Comparison of ENCODE assay signal across 23 cellular contexts in the genomic region with DNA sequence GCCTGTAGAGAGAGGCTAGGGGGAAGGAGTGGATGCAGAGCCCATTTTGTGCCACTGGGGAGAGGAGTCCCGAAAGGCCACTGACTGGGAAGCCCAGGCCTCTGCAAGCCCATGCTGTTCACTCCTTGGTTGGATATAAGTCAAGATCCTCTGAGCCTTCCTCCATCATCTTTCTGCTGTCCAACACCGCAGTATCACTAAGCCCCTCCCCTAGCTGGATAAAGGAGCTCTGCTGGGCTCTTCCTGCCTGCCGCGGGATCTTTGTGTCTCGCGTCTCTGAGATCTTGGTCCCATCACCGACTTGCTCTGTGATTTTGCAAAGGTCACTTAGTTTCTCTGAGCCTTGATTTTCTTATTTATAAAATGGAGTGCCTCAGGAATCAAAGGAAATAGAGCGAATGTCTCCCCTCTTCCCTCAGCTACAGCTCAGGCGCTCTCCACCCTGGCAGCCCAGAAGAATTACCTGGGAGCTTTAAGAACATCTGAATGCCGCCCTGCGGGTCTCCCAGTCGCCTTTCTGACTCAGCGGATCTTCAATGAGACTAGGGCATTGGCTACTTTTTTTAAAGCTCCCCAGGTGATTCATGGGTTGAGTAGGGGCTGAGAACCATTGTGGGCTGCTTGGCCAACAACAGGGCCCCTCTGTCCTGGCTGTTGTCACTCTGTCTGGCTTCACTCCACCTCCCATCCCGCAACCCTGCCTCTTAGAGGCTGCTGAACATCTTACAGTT. TPM values are rescaled to one million over a fixed set of nuclear protein-coding genes. Genes with fewer than 3 reads are reported as not detected.
DNase-seq lines count a peak whose midpoint lies in the region; ATAC-seq, FAIRE-seq and TF ChIP-seq lines count a peak whose summit lies in the region.
"Had no signal": no experiment of that assay in that cellular context is flagged by ENCODE, and none has a peak within 500 bp of the region (broad histone marks: within the 10 kb centered on the region; RNA-seq: fewer than 3 reads in every experiment).

No MANE protein-coding gene starts in this region.

- no peak for FAIRE-seq in A549 (lab: Jason Lieb, UNC)
- FAIRE-seq: TTC549 had no signal

- no TSS peak for BruUV-seq in HCT116 (replicated peaks; lab: Mats Ljungman, UMichigan)

- 75% methylated on average over 14 of the region's 14 CpGs for WGBS in A549 (ENCODE audit: missing lambda C conversion rate)

- H3K4me3 ChIP-seq in A549 (no peak overlapping the region), HCT116 (replicated peaks in 1 of 2; ENCODE audit: low read depth in 1 of 2, low read length in 2 of 2) (no peak overlapping the region), choroid plexus epithelial cell (ENCODE audit: low read depth, low read length) (no peak overlapping the region)
- H3K4me3 ChIP-seq: coronary artery, gastroesophageal sphincter, sigmoid colon had no signal

- no peak for TF ChIP-seq RAD21 in A549 (conservative IDR thresholded peaks at IDR 0.05 in 1 of 2, IDR thresholded peaks at IDR 0.05 in 1 of 2)
- no peak for TF ChIP-seq RAD21 in HCT116 (IDR thresholded peaks at IDR 0.05; ENCODE audit: low read depth)

- H3K27ac ChIP-seq in A549 (peak overlapping the region in 1 of 2 experiments; percentile 26; a peak in 1 of 6 replicates), HCT116 (ENCODE audit: low read depth, low read length) (no peak overlapping the region)
- H3K27ac ChIP-seq: coronary artery, epithelial cell of prostate, gastroesophageal sphincter, sigmoid colon had no signal

- TF ChIP-seq POLR2A in A549 (IDR thresholded peaks at IDR 0.05; ENCODE audit: low read length), result no peak
- no peak for TF ChIP-seq POLR2A in HCT116 (IDR thresholded peaks at IDR 0.05; ENCODE audit: borderline replicate concordance, extremely low read depth, insufficient read depth, insufficient read length)

- DNase-seq in A549 (ENCODE audit: low read depth in 1 of 2, low spot score in 1 of 2) (no peak), HCT116 (ENCODE audit: low read depth, low spot score) (no peak), choroid plexus epithelial cell (ENCODE audit: low read depth) (peak; percentile 26), islet precursor cell (peak; percentile 94), NCI-H2171 (lab: John Stamatoyannopoulos, UW) (no peak), D341Med (ENCODE audit: low spot score) (no peak)
- DNase-seq: activated CD8-positive, alpha-beta memory T cell treated with anti-CD3 and anti-CD28 coated beads, Interleukin-2, amount 50 U/mL, for 48 hours; aorta; CD4-positive, alpha-beta memory T cell; NCI-H1092; NCI-H2081 treated with DMSO at 0.1 percent for 48 hours; NCI-H774; sigmoid colon had no signal

- no peak overlapping the region for H3K4me2 ChIP-seq in A549
- no peak overlapping the region for H3K4me2 ChIP-seq in HCT116 (ENCODE audit: low read length)

- TF ChIP-seq CTCF in A549 (IDR thresholded peaks at IDR 0.05), result no peak
- no peak for TF ChIP-seq CTCF in HCT116 (IDR thresholded peaks at IDR 0.05 in 2 of 3, conservative IDR thresholded peaks at IDR 0.05 in 1 of 3; ENCODE audit: borderline replicate concordance in 1 of 3, insufficient read depth in 1 of 3, low read depth in 2 of 3, low read length in 2 of 3)
- no peak for TF ChIP-seq CTCF in choroid plexus epithelial cell (conservative IDR thresholded peaks at IDR 0.05; ENCODE audit: low read depth, low read length)

- H3K9ac ChIP-seq in HCT116 (ENCODE audit: low read length), result no peak overlapping the region

- TF ChIP-seq EP300 in A549 (IDR thresholded peaks at IDR 0.05), result no peak

- CTCF ChIA-PET in A549 (lab: Yijun Ruan, JAX) (interaction anchor here (0.7 to 3.2 kb wide), 7 partner anchors 12 to 122 kb away, joined by 3 to 24 read pairs (median 3); no protein-coding TSS in a partner anchor), HCT116 (lab: Charles Lee) (interaction anchor here (1.2 kb wide), 1 partner anchor 90 kb away, joined by 3 read pairs; no protein-coding TSS in a partner anchor)

- H4K20me1 ChIP-seq in HCT116 (ENCODE audit: insufficient read depth), result no peaks in the 10 kb centered on the region

- intact Hi-C loops in HCT116 (cut with micrococcal nuclease), result loop anchor here (1.0 kb wide), 1 partner anchor 90 kb away; no protein-coding TSS in a partner anchor

- no peaks in the 10 kb centered on the region for H3K9me3 ChIP-seq in A549
- H3K9me3 ChIP-seq in HCT116 (ENCODE audit: control insufficient read depth in 1 of 2, insufficient read depth in 1 of 2, low read depth in 1 of 2, low read length in 2 of 2), result no peaks in the 10 kb centered on the region
- H3K9me3 ChIP-seq: gastroesophageal sphincter, sigmoid colon had no signal

- no peaks in the 10 kb centered on the region for H3K27me3 ChIP-seq in HCT116 (ENCODE audit: insufficient read depth, low read length)
- H3K27me3 ChIP-seq: gastroesophageal sphincter, sigmoid colon had no signal

- H3K4me1 ChIP-seq in A549 (no peaks in the 10 kb centered on the region), HCT116 (ENCODE audit: control insufficient read depth in 1 of 2, insufficient read depth in 2 of 2, low read length in 2 of 2) (no peaks in the 10 kb centered on the region)
- H3K4me1 ChIP-seq: gastroesophageal sphincter, sigmoid colon had no signal

- ATAC-seq in A549, result peak; percentile 30 to 42; a peak in 3 of 6 replicates
- peak; percentile 23 for ATAC-seq in HCT116
- no peak for ATAC-seq in HG03139 (IDR thresholded peaks at IDR 0.05; ENCODE audit: unreplicated experiment)
- ATAC-seq in GM21717 (IDR thresholded peaks at IDR 0.05; ENCODE audit: unreplicated experiment), result no peak
- ATAC-seq: gastroesophageal sphincter had no signal

- H2AFZ ChIP-seq in HCT116 (ENCODE audit: low read depth, low read length, poor library complexity, severe bottlenecking), result no peak overlapping the region

- no peaks in the 10 kb centered on the region for H3K36me3 ChIP-seq in HCT116 (ENCODE audit: control insufficient read depth in 1 of 2, insufficient read depth in 2 of 2, low read length in 2 of 2)
- H3K36me3 ChIP-seq: gastroesophageal sphincter, sigmoid colon had no signal

- no peaks in the 10 kb centered on the region for H3K79me2 ChIP-seq in HCT116 (ENCODE audit: insufficient read depth, low read length)

- POLR2A ChIA-PET in A549 (lab: Yijun Ruan, JAX), result no interaction called here
- POLR2A ChIA-PET in HCT116 (lab: Charles Lee), result no interaction called here

- H3K9me2 ChIP-seq in HCT116 (ENCODE audit: insufficient read depth), result no peaks in the 10 kb centered on the region

- RAD21 ChIA-PET in HCT116 (lab: Charles Lee; ENCODE audit: low non-redundant PET in 1 of 2, low total read pairs in 2 of 2, uncharacterized antibody in 2 of 2, unreplicated experiment in 2 of 2), result no interaction called here

TF ChIP-seq in A549, 52 proteins besides CTCF, POLR2A, EP300 and RAD21 (continues in another document):
- TF ChIP-seq CBX2 (IDR thresholded peaks at IDR 0.05; ENCODE audit: borderline replicate concordance, low read depth) (no peak), GATA3 (IDR thresholded peaks at IDR 0.05; ENCODE audit: borderline replicate concordance) (no peak), CHD4 (IDR thresholded peaks at IDR 0.05; ENCODE audit: borderline replicate concordance) (no peak), ZC3H11A (IDR thresholded peaks at IDR 0.05) (no peak), BHLHE40 (IDR thresholded peaks at IDR 0.05; ENCODE audit: low read depth, low read length) (no peak), FOXS1 (CRISPR knock-in tag; IDR thresholded peaks at IDR 0.05) (no peak), RARB (CRISPR knock-in tag; IDR thresholded peaks at IDR 0.05) (no peak), TFCP2L1 (CRISPR knock-in tag; IDR thresholded peaks at IDR 0.05) (no peak)

RNA-seq across cellular contexts. Expression of gene TMEM220, which starts 25.2 kb away (rescaled TPM):
- polyA plus RNA-seq in A549 (2011; rRNA removed), result 6.0 and 6.3 TPM in 2 replicates
- 1.9 and 2.0 TPM in 2 replicates for polyA plus RNA-seq in A549 (2012; cell fraction: cytosol; rRNA removed)
- polyA plus RNA-seq in A549 (2012; cell fraction: nucleus; rRNA removed), result 0.82 and 0.92 TPM in 2 replicates
- 3.8 to 4.4 TPM (median 3.9 TPM) in 3 replicates for polyA plus RNA-seq in A549 (2017; fragmentation: RNase III; extraction: RNeasy Plus Mini Kit Qiagen cat#74134 plus additional on column Dnase treatment)
- polyA minus RNA-seq in A549 (2011; rRNA and poly(A)+ RNA removed), result 2.0 and 4.3 TPM in 2 replicates
- not detected for total RNA-seq in HCT116 (2021; ENCODE audit: unreplicated experiment)
- polyA plus RNA-seq in HCT116 (2012), result 0.07 and 0.08 TPM in 2 replicates

RNA-seq across cellular contexts. Expression of gene TMEM238L, which starts 48.9 kb away (rescaled TPM):
- polyA plus RNA-seq in A549 (2011; rRNA removed), result not detected in 2 replicates
- not detected in 2 replicates for polyA plus RNA-seq in A549 (2012; cell fraction: cytosol; rRNA removed)
- polyA plus RNA-seq in A549 (2012; cell fraction: nucleus; rRNA removed), result not detected in 2 replicates
- polyA plus RNA-seq in A549 (2017; fragmentation: RNase III; extraction: RNeasy Plus Mini Kit Qiagen cat#74134 plus additional on column Dnase treatment), result not detected in 3 replicates
- not detected in 2 replicates for polyA minus RNA-seq in A549 (2011; rRNA and poly(A)+ RNA removed)
- not detected for total RNA-seq in HCT116 (2021; ENCODE audit: unreplicated experiment)
- polyA plus RNA-seq in HCT116 (2012), result not detected in 2 replicates
- total RNA-seq: activated CD4-positive, alpha-beta T cell treated with anti-CD3 and anti-CD28 coated beads, Interleukin-2, amount 10 ng/mL, durations not matched to agents 24 days and 14 days; aorta; CD4-positive, alpha-beta memory T cell; gastroesophageal sphincter; kidney epithelial cell; mononuclear cell; omental fat pad; sigmoid colon had no signal
- polyA plus RNA-seq: CD4-positive, alpha-beta memory T cell had no signal

RNA-seq across cellular contexts. Expression of gene ADPRM, which starts 57.6 kb away (rescaled TPM):
- polyA plus RNA-seq in A549 (2011; rRNA removed), result 24.3 and 25.2 TPM in 2 replicates
- 6.0 TPM in 2 replicates for polyA plus RNA-seq in A549 (2012; cell fraction: cytosol; rRNA removed)
- 1.6 and 2.7 TPM in 2 replicates for polyA plus RNA-seq in A549 (2012; cell fraction: nucleus; rRNA removed)
- polyA plus RNA-seq in A549 (2017; fragmentation: RNase III; extraction: RNeasy Plus Mini Kit Qiagen cat#74134 plus additional on column Dnase treatment), result 7.7 to 8.3 TPM (median 8.3 TPM) in 3 replicates
- 9.4 and 10.4 TPM in 2 replicates for polyA minus RNA-seq in A549 (2011; rRNA and poly(A)+ RNA removed)
- total RNA-seq in HCT116 (2021; ENCODE audit: unreplicated experiment), result 7.9 TPM
- polyA plus RNA-seq in HCT116 (2012), result 8.0 and 12.1 TPM in 2 replicates

RNA-seq across cellular contexts. Expression of gene SCO1, which starts 57.7 kb away (rescaled TPM):
- 43.1 and 55.8 TPM in 2 replicates for polyA plus RNA-seq in A549 (2011; rRNA removed)
- 33.8 and 37.5 TPM in 2 replicates for polyA plus RNA-seq in A549 (2012; cell fraction: cytosol; rRNA removed)
- polyA plus RNA-seq in A549 (2012; cell fraction: nucleus; rRNA removed), result 36.7 and 40.4 TPM in 2 replicates
- 52.2 to 58.1 TPM (median 53.6 TPM) in 3 replicates for polyA plus RNA-seq in A549 (2017; fragmentation: RNase III; extraction: RNeasy Plus Mini Kit Qiagen cat#74134 plus additional on column Dnase treatment)
- 14.7 and 16.0 TPM in 2 replicates for polyA minus RNA-seq in A549 (2011; rRNA and poly(A)+ RNA removed)
- total RNA-seq in HCT116 (2021; ENCODE audit: unreplicated experiment), result 35.8 TPM
- polyA plus RNA-seq in HCT116 (2012), result 14.8 and 16.3 TPM in 2 replicates

Comparison
In these comparisons a context has a peak if more than half of its experiments do, and no peak if none do; other contexts are left out.
1. ATAC-seq: peak in A549 (2 of 2) and HCT116 (single experiment); none in HG03139 (single experiment) and GM21717 (single experiment).
2. DNase-seq: peak in choroid plexus epithelial cell (single experiment) and islet precursor cell (single experiment); none in A549 (0 of 2), HCT116 (single experiment), NCI-H2171 (single experiment) and D341Med (single experiment).